ENCODE assay signal across 15 cellular contexts in the genomic region with DNA sequence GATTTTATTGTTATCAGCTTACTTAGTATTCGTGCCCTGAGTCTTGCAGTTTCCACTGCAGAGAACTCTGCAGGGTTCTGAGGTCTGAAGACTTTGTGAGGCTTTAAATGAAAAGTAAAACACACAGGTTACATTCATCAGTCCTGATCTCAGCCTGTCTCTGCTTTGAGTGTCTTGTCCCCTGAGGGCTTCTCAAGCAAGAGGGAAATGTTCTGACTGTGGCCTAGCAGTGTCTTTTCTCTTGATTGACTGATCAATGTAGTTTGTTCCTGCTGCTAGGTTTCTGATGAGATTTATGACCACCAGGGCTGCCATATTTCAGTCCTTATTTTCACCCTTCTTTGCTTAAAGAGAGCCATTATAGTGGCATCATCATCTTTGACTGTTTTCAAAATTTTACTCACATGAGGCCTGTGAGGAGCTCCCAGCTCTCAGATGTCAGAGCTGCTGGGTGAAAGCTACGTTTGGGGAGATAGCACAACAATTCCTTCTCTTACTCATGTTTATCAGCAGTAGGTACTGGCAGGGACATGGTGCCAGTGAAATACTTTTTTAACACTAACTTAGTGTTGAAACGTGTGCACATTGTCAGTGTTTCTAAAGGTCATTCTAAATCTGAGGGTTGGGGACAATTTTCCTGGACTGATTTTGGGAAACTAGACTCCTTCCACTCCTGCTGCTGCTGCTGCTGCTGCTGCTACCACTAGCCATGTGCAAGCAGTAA.
"Had no signal": no experiment of that assay in that cellular context is flagged by ENCODE, and none has a peak within 500 bp of the region (broad histone marks: within the 10 kb centered on the region; RNA-seq: fewer than 3 reads in every experiment).

No MANE protein-coding gene starts in this region.

- H3K4me1 ChIP-seq: esophagus squamous epithelium, thyroid gland, vagina had no signal

- DNase-seq: activated CD4-positive, alpha-beta memory T cell treated with anti-CD3 and anti-CD28 coated beads for 36 hours; activated gamma-delta T cell; activated T-cell treated with anti-CD3 and anti-CD28 coated beads, Interleukin-2, amount 50 U/mL, for 48 hours; amygdala; esophagus squamous epithelium; foreskin fibroblast; mesenchymal stem cell; retina; small intestine; T1000; thyroid gland had no signal

- H3K27ac ChIP-seq: esophagus squamous epithelium, thyroid gland, vagina, VCaP had no signal

- ATAC-seq: left lobe of liver had no signal

- H3K36me3 ChIP-seq: esophagus squamous epithelium, thyroid gland, vagina had no signal

- H3K9me3 ChIP-seq: esophagus squamous epithelium, thyroid gland, vagina had no signal

- H3K27me3 Mint-ChIP-seq: activated CD4-positive, alpha-beta memory T cell treated with anti-CD3 and anti-CD28 coated beads for 36 hours; activated naive CD8-positive, alpha-beta T cell had no signal

- H3K4me3 ChIP-seq: esophagus squamous epithelium, thyroid gland, vagina had no signal

- H3K27ac Mint-ChIP-seq: activated CD4-positive, alpha-beta memory T cell treated with anti-CD3 and anti-CD28 coated beads for 36 hours; activated naive CD8-positive, alpha-beta T cell had no signal

- H3K27me3 ChIP-seq: esophagus squamous epithelium, thyroid gland, vagina had no signal

- H3K4me3 Mint-ChIP-seq: activated CD4-positive, alpha-beta memory T cell treated with anti-CD3 and anti-CD28 coated beads for 36 hours; activated naive CD8-positive, alpha-beta T cell had no signal

- H3K36me3 Mint-ChIP-seq: activated CD4-positive, alpha-beta memory T cell treated with anti-CD3 and anti-CD28 coated beads for 36 hours; activated naive CD8-positive, alpha-beta T cell had no signal
